In the genomic region with DNA sequence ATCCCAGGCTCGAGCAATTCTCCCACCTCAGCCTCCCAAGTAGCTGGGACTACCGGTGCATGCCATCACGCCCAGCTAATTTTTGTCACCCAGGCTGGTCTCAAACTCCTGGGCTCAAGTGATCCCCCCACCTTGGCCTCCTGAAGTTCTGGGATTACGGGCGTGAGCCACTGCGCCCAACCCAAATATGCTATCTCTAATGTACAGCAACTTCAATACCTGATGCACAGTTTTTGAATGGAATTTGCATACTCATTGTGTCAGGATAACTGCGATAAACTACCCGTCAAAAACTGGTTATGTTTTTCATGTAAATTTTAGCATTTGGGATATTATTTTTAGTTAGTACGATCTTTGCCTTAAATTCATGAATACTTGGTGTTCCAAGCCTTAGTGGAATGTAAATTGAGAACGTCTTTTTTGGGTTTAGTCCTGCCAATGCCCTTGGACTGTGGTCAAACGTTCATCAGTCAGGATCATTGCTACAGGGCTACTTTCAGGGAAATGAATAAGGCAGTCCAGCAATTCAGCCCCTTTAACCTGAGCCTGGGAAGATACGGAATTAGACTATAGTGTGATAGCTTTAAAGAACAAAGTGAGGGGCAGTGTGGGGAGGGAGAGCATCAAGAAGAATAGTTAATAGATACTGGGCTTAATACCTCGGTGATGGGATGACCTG, we compare ENCODE assay signal across 20 cellular contexts. TPM values are rescaled to one million over a fixed set of nuclear protein-coding genes. Genes with fewer than 3 reads are reported as not detected.
DNase-seq lines count a peak whose midpoint lies in the region; ATAC-seq, FAIRE-seq and TF ChIP-seq lines count a peak whose summit lies in the region.
"Had no signal": no experiment of that assay in that cellular context is flagged by ENCODE, and none has a peak within 500 bp of the region (broad histone marks: within the 10 kb centered on the region; RNA-seq: fewer than 3 reads in every experiment).

No MANE protein-coding gene starts in this region.

- no peak overlapping the region for H3K4me3 Mint-ChIP-seq in activated naive CD8-positive, alpha-beta T cell treated with anti-CD3 and anti-CD28 coated beads, Interleukin-2, amount 50 U/mL, for 24 hours
- H3K4me3 Mint-ChIP-seq: activated B cell treated with CpG ODN at 0.5 μM for 24 hours, neural crest cell, T-cell had no signal

- H2BK5ac ChIP-seq in IMR-90 (ENCODE audit: low read depth, low read length, poor library complexity, severe bottlenecking), result peak overlapping the region; percentile 41

- H3K36me3 Mint-ChIP-seq in activated naive CD8-positive, alpha-beta T cell treated with anti-CD3 and anti-CD28 coated beads, Interleukin-2, amount 50 U/mL, for 24 hours (ENCODE audit: low read depth), result peaks cover 2% of the 10 kb centered on the region

- no peaks in the 10 kb centered on the region for H3K9me3 ChIP-seq in IMR-90 (ENCODE audit: control insufficient read depth, insufficient read depth, low read length)
- peaks cover 2% of the 10 kb centered on the region for H3K9me3 ChIP-seq in GM12878 (replicated peaks; ENCODE audit: control insufficient read depth, insufficient read depth, low read length)
- no peaks in the 10 kb centered on the region for H3K9me3 ChIP-seq in hepatocyte (ENCODE audit: low read depth)
- no peaks in the 10 kb centered on the region for H3K9me3 ChIP-seq in skeletal muscle satellite cell (replicated peaks; ENCODE audit: low read length)

- TF ChIP-seq RAD21 in IMR-90 (IDR thresholded peaks at IDR 0.05; ENCODE audit: low read length) (no peak), GM12878 (IDR thresholded peaks at IDR 0.05; ENCODE audit: insufficient read depth, low read depth, low read length) (no peak)

- WGBS in IMR-90 (ENCODE audit: extremely low coverage in 2 of 2, insufficient read length in 1 of 2), 2 experiments, result 79% methylated on average over 8 of the region's 13 CpGs; no CpG with 5 or more reads in 1 of the 2 experiments
- whole genome bisulfite sequencing in GM12878 (ENCODE audit: insufficient coverage, insufficient replicate concordance, low lambda C conversion rate, missing lambda C conversion rate), result 96% methylated on average over 13 of the region's 13 CpGs
- WGBS in hepatocyte (ENCODE audit: low lambda C conversion rate, missing lambda C conversion rate), result 85% methylated on average over 13 of the region's 13 CpGs

- dilution Hi-C loops in IMR-90 (cut with HindIII; ENCODE audit: low sequenced_read_pairs, unreplicated experiment), result no loop called here

- TF ChIP-seq CTCF in IMR-90 (conservative IDR thresholded peaks at IDR 0.05; ENCODE audit: low read depth, low read length) (no peak), GM12878 (IDR thresholded peaks at IDR 0.05 in 2 of 3, conservative IDR thresholded peaks at IDR 0.05 in 1 of 3; ENCODE audit: control insufficient read depth in 2 of 3, extremely low read depth in 1 of 3, insufficient read depth in 1 of 3, low read depth in 3 of 3, low read length in 3 of 3) (no peak), hepatocyte (IDR thresholded peaks at IDR 0.05; ENCODE audit: poor library complexity) (no peak), RWPE1 (conservative IDR thresholded peaks at IDR 0.05; ENCODE audit: low read depth) (no peak)

- RAD21 ChIA-PET in GM12878 (lab: Charles Lee; ENCODE audit: unreplicated experiment), result interaction anchor here (0.6 to 6.0 kb wide), 10 partner anchors 8 to 479 kb away, joined by 3 to 27 read pairs (median 7); a partner anchor contains a TSS

- H4K8ac ChIP-seq in IMR-90 (ENCODE audit: low read depth in 2 of 2, low read length in 2 of 2), result peak overlapping the region in 1 of 2 experiments; percentile 63; a peak in 1 of 4 replicates

- H2AFZ ChIP-seq in IMR-90 (replicated peaks; ENCODE audit: low read length, poor library complexity) (no peak overlapping the region), GM12878 (ENCODE audit: control insufficient read depth, low read depth, low read length) (no peak overlapping the region), hepatocyte (no peak overlapping the region)

- H3K4me2 ChIP-seq in IMR-90 (ENCODE audit: low read depth, low read length) (peak overlapping the region; percentile 100), GM12878 (ENCODE audit: control insufficient read depth, insufficient read depth) (peak overlapping the region; percentile 58), hepatocyte (peak overlapping the region; percentile 73), skeletal muscle satellite cell (ENCODE audit: low read length) (peak overlapping the region; percentile 85)

- H2BK15ac ChIP-seq in IMR-90 (ENCODE audit: low read depth, low read length), result no peak overlapping the region; the same call in 2 of the 3 replicates

- H2BK20ac ChIP-seq in IMR-90 (ENCODE audit: low read depth, low read length), result no peak overlapping the region

- H3K23ac ChIP-seq in IMR-90 (ENCODE audit: low read depth, low read length), result peak overlapping the region; percentile 52; the same call in 1 of the 2 replicates

- peak overlapping the region; percentile 98; the same call in 1 of the 2 replicates for H3K4me3 ChIP-seq in IMR-90 (ENCODE audit: insufficient read depth, low read depth, low read length)
- H3K4me3 ChIP-seq in GM12878, result peak overlapping the region; percentile 80
- no peak overlapping the region for H3K4me3 ChIP-seq in hepatocyte
- H3K4me3 ChIP-seq in skeletal muscle satellite cell (ENCODE audit: low read length), result peak overlapping the region; percentile 86

- H4K20me1 ChIP-seq in IMR-90 (ENCODE audit: insufficient read depth, low read length) (peaks cover 81% of the 10 kb centered on the region), GM12878 (ENCODE audit: control insufficient read depth, insufficient read depth) (peaks cover 10% of the 10 kb centered on the region), hepatocyte (ENCODE audit: insufficient read depth, poor library complexity, severe bottlenecking) (peaks cover 84% of the 10 kb centered on the region)

- peaks cover 0 to 34% of the 10 kb centered on the region in 2 experiments; a peak in 2 of 4 replicates for H3K79me1 ChIP-seq in IMR-90 (ENCODE audit: low read depth in 1 of 2, low read length in 2 of 2)

- H3K9me3 Mint-ChIP-seq in activated naive CD8-positive, alpha-beta T cell treated with anti-CD3 and anti-CD28 coated beads, Interleukin-2, amount 50 U/mL, for 24 hours, result no peaks in the 10 kb centered on the region
- H3K9me3 Mint-ChIP-seq: activated B cell treated with CpG ODN at 0.5 μM for 24 hours; CD4-positive, alpha-beta T cell; neural crest cell; T-cell had no signal

- no peak overlapping the region for H2AK9ac ChIP-seq in IMR-90 (replicated peaks; ENCODE audit: low read depth, low read length, poor library complexity)

- TF ChIP-seq EP300 in GM12878 (IDR thresholded peaks at IDR 0.05; ENCODE audit: borderline replicate concordance in 1 of 2, control insufficient read depth in 1 of 2, low read depth in 2 of 2, low read length in 2 of 2), result no peak

- ATAC-seq in IMR-90 (ENCODE audit: low read depth) (no peak), GM12878 (no peak)
- ATAC-seq in activated naive CD8-positive, alpha-beta T cell treated with anti-CD3 and anti-CD28 coated beads, Interleukin-2, amount 50 U/mL, for 24 hours, result no peak
- ATAC-seq: esophagus mucosa, T-cell had no signal

- POLR2A ChIA-PET in IMR-90 (lab: Charles Lee; ENCODE audit: unreplicated experiment) (interaction anchor here (2.3 kb wide), 1 partner anchor 173 kb away, joined by 10 read pairs; no protein-coding TSS in a partner anchor), GM12878 (lab: Charles Lee) (interaction anchor here (0.6 to 7.0 kb wide), 10 partner anchors 8 to 170 kb away, joined by 3 to 45 read pairs (median 3); no protein-coding TSS in a partner anchor), RWPE1 (lab: Yijun Ruan, JAX; ENCODE audit: low non-redundant PET) (no interaction called here)

- H3K9me2 ChIP-seq in hepatocyte (replicated peaks; ENCODE audit: insufficient read depth), result no peaks in the 10 kb centered on the region

- H3K18ac ChIP-seq in IMR-90 (ENCODE audit: low read depth, low read length), result peak overlapping the region; percentile 67

- H3K27ac ChIP-seq in IMR-90 (ENCODE audit: insufficient read depth, low read length) (peak overlapping the region; percentile 81; the same call in 1 of the 2 replicates), GM12878 (ENCODE audit: control insufficient read depth, insufficient read depth) (no peak overlapping the region), hepatocyte (peak overlapping the region; percentile 100), RWPE1 (no peak overlapping the region)
- H3K27ac ChIP-seq: HL-60 had no signal

- H3K9me1 ChIP-seq in IMR-90 (ENCODE audit: insufficient read depth, low read length), result peaks cover 15% of the 10 kb centered on the region

- 0 out of 2 replicates have a peak overlapping the region, but pooled peaks have one; percentile 7 for H3K4ac ChIP-seq in IMR-90 (ENCODE audit: low read depth, low read length)

- in situ Hi-C loops in IMR-90 (cut with MboI; ENCODE audit: low sequenced_read_pairs) (loop anchor here (5.0 kb wide), 1 partner anchor 166 kb away; no protein-coding TSS in a partner anchor), GM12878 (cut with MboI) (no loop called here)

- H3K56ac ChIP-seq in IMR-90 (ENCODE audit: extremely low read depth, insufficient read depth, low read length), result no peak overlapping the region

- FAIRE-seq in GM12878 (lab: Jason Lieb, UNC), result no peak

- no peak overlapping the region for H2AK5ac ChIP-seq in IMR-90 (ENCODE audit: low read depth, low read length)

- intact Hi-C loops in IMR-90 (cut with micrococcal nuclease) (no loop called here), GM12878 (cut with micrococcal nuclease; ENCODE audit: unreplicated experiment) (loop anchor here (2.0 kb wide), 1 partner anchor 174 kb away; no protein-coding TSS in a partner anchor)

- peaks cover 19% of the 10 kb centered on the region for H3K4me1 Mint-ChIP-seq in activated naive CD8-positive, alpha-beta T cell treated with anti-CD3 and anti-CD28 coated beads, Interleukin-2, amount 50 U/mL, for 24 hours

- DNase-seq in IMR-90, result no peak
- no peak for DNase-seq in GM12878 (ENCODE audit: low read depth, low spot score)
- DNase-seq in hepatocyte (ENCODE audit: low spot score), result no peak
- no peak for DNase-seq in OCI-M2 (lab: John Stamatoyannopoulos, UW; ENCODE audit: unreplicated experiment)
- no peak for DNase-seq in RWPE1 (ENCODE audit: low spot score)
- DNase-seq in activated CD4-positive, alpha-beta T cell treated with anti-CD3 and anti-CD28 coated beads, Interleukin-2, amount 50 U/mL, for 1 hour, result no peak
- no peak for DNase-seq in activated naive CD8-positive, alpha-beta T cell treated with anti-CD3 and anti-CD28 coated beads, Interleukin-2, amount 50 U/mL, for 24 hours
- DNase-seq: activated B cell treated with CpG ODN at 0.5 μM for 24 hours; activated effector memory CD4-positive, alpha-beta T cell treated with Interleukin-2 at 50 U/mL for 16 hours; aorta; CD4-positive, alpha-beta T cell; Kasumi-1; NCI-H2029; NCI-H524 treated with DMSO at 0.1 percent for 48 hours; stimulated activated naive CD4-positive, alpha-beta T cell treated with Interleukin-2 at 50 U/mL for 16 hours; T-cell had no signal

- peaks cover 24% of the 10 kb centered on the region for H3K4me1 ChIP-seq in IMR-90 (ENCODE audit: control insufficient read depth, insufficient read depth, low read length)
- H3K4me1 ChIP-seq in GM12878 (ENCODE audit: control insufficient read depth, insufficient read depth, low read length), result peaks cover 18% of the 10 kb centered on the region
- peaks cover 18% of the 10 kb centered on the region for H3K4me1 ChIP-seq in hepatocyte (ENCODE audit: insufficient read depth)
- H3K4me1 ChIP-seq in skeletal muscle satellite cell (ENCODE audit: control insufficient read depth, insufficient read depth, low read length), result peaks cover 54% of the 10 kb centered on the region

- peaks cover 96% of the 10 kb centered on the region for H3K79me2 ChIP-seq in GM12878 (ENCODE audit: control insufficient read depth, insufficient read depth, low read length)
- H3K79me2 ChIP-seq in hepatocyte, result peaks cover 92% of the 10 kb centered on the region

- peak overlapping the region; percentile 59; the same call in 1 of the 2 replicates for H4K5ac ChIP-seq in IMR-90 (ENCODE audit: low read depth, low read length)

- H3K27me3 ChIP-seq in IMR-90 (ENCODE audit: control insufficient read depth, insufficient read depth, low read length), result no peaks in the 10 kb centered on the region
- H3K27me3 ChIP-seq in GM12878 (replicated peaks in 1 of 2; ENCODE audit: control insufficient read depth in 2 of 2, insufficient read depth in 2 of 2, low read length in 1 of 2), result no peaks in the 10 kb centered on the region
- no peaks in the 10 kb centered on the region for H3K27me3 ChIP-seq in hepatocyte
- H3K27me3 ChIP-seq in skeletal muscle satellite cell (ENCODE audit: control insufficient read depth, insufficient read depth, low read length), result no peaks in the 10 kb centered on the region

- H3K27me3 Mint-ChIP-seq in activated naive CD8-positive, alpha-beta T cell treated with anti-CD3 and anti-CD28 coated beads, Interleukin-2, amount 50 U/mL, for 24 hours, result no peaks in the 10 kb centered on the region
- H3K27me3 Mint-ChIP-seq: activated B cell treated with CpG ODN at 0.5 μM for 24 hours; CD4-positive, alpha-beta T cell; T-cell had no signal

- no peak overlapping the region; the same call in 1 of the 2 replicates for H3K14ac ChIP-seq in IMR-90 (replicated peaks; ENCODE audit: low read depth, low read length)

- no peak overlapping the region for H3K27ac Mint-ChIP-seq in activated naive CD8-positive, alpha-beta T cell treated with anti-CD3 and anti-CD28 coated beads, Interleukin-2, amount 50 U/mL, for 24 hours
- H3K27ac Mint-ChIP-seq: activated B cell treated with CpG ODN at 0.5 μM for 24 hours; CD4-positive, alpha-beta T cell had no signal

- no peak for TF ChIP-seq POLR2A in IMR-90 (IDR thresholded peaks at IDR 0.05; ENCODE audit: low read depth, low read length)
- TF ChIP-seq POLR2A in GM12878 (IDR thresholded peaks at IDR 0.05; ENCODE audit: low read depth, low read length), result no peak

- CTCF ChIA-PET in IMR-90 (lab: Yijun Ruan, JAX), result interaction anchor here (0.9 kb wide), 1 partner anchor 23 kb away, joined by 5 read pairs; no protein-coding TSS in a partner anchor
- CTCF ChIA-PET in GM12878 (lab: Yijun Ruan, JAX), result interaction anchor here (1.1 to 1.3 kb wide), 2 partner anchors 8 to 14 kb away, joined by 3 to 4 read pairs; no protein-coding TSS in a partner anchor
- CTCF ChIA-PET in RWPE1 (lab: Yijun Ruan, JAX), result interaction anchor here (0.5 to 1.9 kb wide), 2 partner anchors 15 to 167 kb away, joined by 4 to 9 read pairs; no protein-coding TSS in a partner anchor

- SMC1A ChIA-PET in GM12878 (lab: Charles Lee; ENCODE audit: uncharacterized antibody, unreplicated experiment), result interaction anchor here (0.8 to 4.6 kb wide), 19 partner anchors 8 to 174 kb away, joined by 3 to 65 read pairs (median 6); no protein-coding TSS in a partner anchor

- H2BK120ac ChIP-seq in IMR-90 (ENCODE audit: low read depth, low read length), result no peak overlapping the region

- peaks cover 8% of the 10 kb centered on the region; the same call in 1 of the 2 replicates for H3K36me3 ChIP-seq in IMR-90 (ENCODE audit: control insufficient read depth, insufficient read depth, low read length)
- peaks cover 0 to 18% of the 10 kb centered on the region in 2 experiments; a peak in 2 of 4 replicates for H3K36me3 ChIP-seq in GM12878 (ENCODE audit: control insufficient read depth in 2 of 2, insufficient read depth in 2 of 2, low read length in 1 of 2)
- no peaks in the 10 kb centered on the region for H3K36me3 ChIP-seq in hepatocyte (replicated peaks; ENCODE audit: insufficient read depth, low read depth)
- H3K36me3 ChIP-seq in skeletal muscle satellite cell (ENCODE audit: insufficient read depth, low read length), result peaks cover 22% of the 10 kb centered on the region

- peak overlapping the region; percentile 43; the same call in 1 of the 2 replicates for H3K9ac ChIP-seq in IMR-90 (ENCODE audit: low read depth, low read length)
- peak overlapping the region; percentile 9; the same call in 1 of the 2 replicates for H3K9ac ChIP-seq in GM12878 (ENCODE audit: control insufficient read depth, insufficient read depth, low read length)
- peak overlapping the region; percentile 99 for H3K9ac ChIP-seq in skeletal muscle satellite cell (ENCODE audit: low read depth, low read length)

- BruUV-seq in IMR-90 (replicated peaks; lab: Mats Ljungman, UMichigan), result no TSS peak
- no TSS peak for BruUV-seq in GM12878 (replicated peaks; lab: Mats Ljungman, UMichigan)

- H4K91ac ChIP-seq in IMR-90 (ENCODE audit: insufficient read depth, low read depth, low read length), result 0 out of 2 replicates have a peak overlapping the region, but pooled peaks have one; percentile 12

RNA-seq across cellular contexts. Expression of a gene that starts 4.5 kb away (rescaled TPM):
- total RNA-seq in IMR-90 (2012; rRNA removed) (104 and 234 TPM in 2 replicates), GM12878 (2014; rRNA removed) (54.3 and 65.1 TPM in 2 replicates), GM12878 (2014; rRNA removed; fragmentation: Illumina TruSeq; extraction: Trizol) (58.3 and 59.5 TPM in 2 replicates), GM12878 (2021) (47.7 and 49.7 TPM in 2 replicates), hepatocyte (107 and 109 TPM in 2 replicates)
- polyA plus RNA-seq in IMR-90 (2012; rRNA removed) (70.8 and 84.2 TPM in 2 replicates), GM12878 (2011; rRNA removed) (96.6 and 143 TPM in 2 replicates), GM12878 (2014; fragmentation: Illumina TruSeq; extraction: Trizol) (35.0 and 42.8 TPM in 2 replicates), GM12878 (2014; fragmentation: Nextera tagmentation; extraction: Ambion mirVana) (10 to 100 TPM; 48.0 to 62.1 TPM), GM12878 (2014; rRNA removed) (33.5 and 42.8 TPM in 2 replicates), GM12878 (2016; fragmentation: Nextera tagmentation; extraction: Ambion mirVana) (10 to 100 TPM; 21.7 to 30.5 TPM), hepatocyte (50.9 and 54.6 TPM in 2 replicates)
- polyA plus RNA-seq in IMR-90 (2012; cell fraction: cytosol; rRNA removed), result 24.9 and 26.2 TPM in 2 replicates
- polyA plus RNA-seq in IMR-90 (2012; cell fraction: nucleus; rRNA removed; ENCODE audit: low replicate concordance), result 14.6 and 101 TPM in 2 replicates
- 287 and 299 TPM in 2 replicates for total RNA-seq in GM12878 (2013; cell fraction: nucleolus; rRNA removed)
- polyA plus RNA-seq in GM12878 (2011; ENCODE audit: low read depth), result 20.1 TPM
- 28.8 and 33.4 TPM in 2 replicates for polyA plus RNA-seq in GM12878 (2011; cell fraction: cytosol; rRNA removed)
- 44.7 and 51.1 TPM in 2 replicates for polyA plus RNA-seq in GM12878 (2011; cell fraction: nucleus; rRNA removed)
- 30.8 and 42.3 TPM in 2 replicates for polyA plus RNA-seq in GM12878 (2012)
- 63.0 and 82.2 TPM in 2 replicates for polyA minus RNA-seq in GM12878 (2011; rRNA and poly(A)+ RNA removed)
- polyA minus RNA-seq in GM12878 (2011; cell fraction: cytosol; rRNA and poly(A)+ RNA removed), result 46.4 and 57.0 TPM in 2 replicates
- 54.2 and 77.7 TPM in 2 replicates for polyA minus RNA-seq in GM12878 (2011; cell fraction: nucleus; rRNA and poly(A)+ RNA removed)
- 74.3 and 79.1 TPM in 2 replicates for total RNA-seq in skeletal muscle satellite cell (2012; rRNA removed)

Comparison
In these comparisons a context has a peak if more than half of its experiments do, and no peak if none do; other contexts are left out.
1. H3K27ac ChIP-seq: peak in IMR-90 (single experiment) and hepatocyte (single experiment); none in GM12878 (single experiment) and RWPE1 (single experiment).
2. H3K9ac ChIP-seq: peak in every context shown above with its lines; median percentile 99 in skeletal muscle satellite cell; 43 in IMR-90; 9 in GM12878.
3. Peak in every context shown above with its lines, with median percentiles within 50 percentile points of each other: H3K4me2 ChIP-seq.